In the genomic region with DNA sequence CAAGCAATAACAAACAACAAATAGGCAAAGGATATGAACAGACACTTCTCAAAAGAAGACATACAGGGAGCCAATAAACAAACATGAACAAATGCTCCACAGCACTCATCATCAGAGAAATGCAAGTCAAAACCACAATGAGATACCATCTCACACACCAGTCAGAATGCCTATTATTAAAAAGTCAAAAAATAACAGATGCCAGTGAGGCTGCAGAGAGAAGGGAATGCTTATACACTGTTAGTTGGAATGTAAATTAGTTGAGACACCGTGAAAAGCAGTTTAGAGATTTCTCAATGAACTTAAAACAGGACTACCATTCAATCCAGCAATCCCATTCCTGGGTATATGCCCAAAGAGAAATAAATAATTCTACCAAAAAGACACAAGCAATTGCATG, we compare ENCODE assay signal across 2 cellular contexts.
TF ChIP-seq lines count a peak whose summit lies in the region.

No MANE protein-coding gene starts in this region.

TF ChIP-seq in SK-N-SH, 30 proteins besides CTCF, POLR2A, EP300 and RAD21 (continued from another document):
- TF ChIP-seq IRF3 (IDR thresholded peaks at IDR 0.05; ENCODE audit: low read depth, low read length) (no peak), FOXJ3 (CRISPR knock-in tag; IDR thresholded peaks at IDR 0.05) (no peak), USF1 (IDR thresholded peaks at IDR 0.05; ENCODE audit: borderline replicate concordance, low read depth) (no peak), SMC3 (IDR thresholded peaks at IDR 0.05; ENCODE audit: low read depth, low read length) (no peak), MXI1 (IDR thresholded peaks at IDR 0.05; ENCODE audit: low read depth, low read length) (no peak)

TF ChIP-seq in SK-N-SH treated with all-trans-retinoic acid at 6 μM for 48 hours, 23 proteins besides CTCF, POLR2A, EP300 and RAD21 (continued from another document):
- TF ChIP-seq, protein P1, sequence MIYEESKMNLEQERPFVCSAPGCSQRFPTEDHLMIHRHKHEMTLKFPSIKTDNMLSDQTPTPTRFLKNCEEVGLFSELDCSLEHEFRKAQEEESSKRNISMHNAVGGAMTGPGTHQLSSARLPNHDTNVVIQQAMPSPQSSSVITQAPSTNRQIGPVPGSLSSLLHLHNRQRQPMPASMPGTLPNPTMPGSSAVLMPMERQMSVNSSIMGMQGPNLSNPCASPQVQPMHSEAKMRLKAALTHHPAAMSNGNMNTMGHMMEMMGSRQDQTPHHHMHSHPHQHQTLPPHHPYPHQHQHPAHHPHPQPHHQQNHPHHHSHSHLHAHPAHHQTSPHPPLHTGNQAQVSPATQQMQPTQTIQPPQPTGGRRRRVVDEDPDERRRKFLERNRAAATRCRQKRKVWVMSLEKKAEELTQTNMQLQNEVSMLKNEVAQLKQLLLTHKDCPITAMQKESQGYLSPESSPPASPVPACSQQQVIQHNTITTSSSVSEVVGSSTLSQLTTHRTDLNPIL (CRISPR knock-in tag; IDR thresholded peaks at IDR 0.05; ENCODE audit: low read depth): no peak
- TF ChIP-seq ZNF565 (CRISPR knock-in tag; conservative IDR thresholded peaks at IDR 0.05; ENCODE audit: low read depth): no peak
TF ChIP-seq in SK-N-SH treated with all-trans-retinoic acid at 6 μM for 48 hours: peak in this region for 0.
